ENCODE assay signal across 1 cellular context in the genomic region with DNA sequence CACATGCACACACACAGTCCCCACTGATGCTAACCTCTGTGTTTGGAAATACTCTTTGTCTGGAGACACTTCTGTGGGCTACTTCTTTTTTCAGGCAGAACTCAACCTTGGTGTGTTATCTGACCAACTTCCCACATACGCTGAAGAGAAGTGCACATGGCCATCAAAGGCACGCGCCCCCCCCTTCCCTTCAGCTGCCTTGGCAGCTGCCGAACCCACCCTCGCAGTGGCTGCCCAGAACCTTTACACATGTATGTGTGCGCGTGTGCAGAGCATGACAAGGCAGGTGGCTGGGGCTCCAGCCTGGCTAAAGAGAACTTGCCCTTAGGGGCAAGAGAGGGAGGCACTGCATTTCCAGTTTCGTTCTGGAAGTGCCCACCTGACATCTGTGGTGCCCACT.
TF ChIP-seq lines count a peak whose summit lies in the region.

No MANE protein-coding gene starts in this region.

TF ChIP-seq in HCT116, 20 proteins besides CTCF, POLR2A, EP300 and RAD21 (continued from another document):
- TF ChIP-seq ELF1 (IDR thresholded peaks at IDR 0.05; ENCODE audit: borderline replicate concordance, low read depth) (no peak), FOSL1 (IDR thresholded peaks at IDR 0.05; ENCODE audit: low read depth) (no peak), EZH2phosphoT487 (IDR thresholded peaks at IDR 0.05; ENCODE audit: borderline replicate concordance) (no peak), SIN3A (IDR thresholded peaks at IDR 0.05; ENCODE audit: low read depth) (no peak)
- TF ChIP-seq, protein P1, sequence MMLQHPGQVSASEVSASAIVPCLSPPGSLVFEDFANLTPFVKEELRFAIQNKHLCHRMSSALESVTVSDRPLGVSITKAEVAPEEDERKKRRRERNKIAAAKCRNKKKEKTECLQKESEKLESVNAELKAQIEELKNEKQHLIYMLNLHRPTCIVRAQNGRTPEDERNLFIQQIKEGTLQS (IDR thresholded peaks at IDR 0.05) = no peak
